33 cellular contexts compared by ENCODE assay signal in the genomic region with DNA sequence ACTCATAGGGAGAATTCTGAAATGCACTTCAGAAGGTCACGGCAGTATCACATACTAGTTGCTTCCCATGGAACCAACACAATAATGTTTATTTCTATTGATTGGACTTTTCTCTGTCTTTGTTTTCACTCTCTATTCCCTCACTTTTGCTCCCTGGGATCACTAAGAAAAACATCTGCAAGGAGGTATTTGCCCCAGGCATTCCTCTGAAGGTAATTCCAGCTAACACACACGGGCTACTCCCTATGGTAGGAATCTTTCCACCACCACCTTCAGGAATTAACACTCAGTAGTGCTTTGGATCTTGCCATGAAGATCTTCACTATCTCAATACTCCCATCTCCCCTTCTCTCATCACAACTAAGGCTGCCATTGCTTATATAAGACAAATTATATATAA.
DNase-seq lines count a peak whose midpoint lies in the region; ATAC-seq and TF ChIP-seq lines count a peak whose summit lies in the region.
"Had no signal": no experiment of that assay in that cellular context is flagged by ENCODE, and none has a peak within 500 bp of the region (broad histone marks: within the 10 kb centered on the region; RNA-seq: fewer than 3 reads in every experiment).

No MANE protein-coding gene starts in this region.

- H4K91ac ChIP-seq in trophoblast cell (ENCODE audit: low read depth, low read length), result no peak overlapping the region

- H3K4me1 ChIP-seq in mesendoderm (ENCODE audit: control insufficient read depth, low read depth, low read length) (no peaks in the 10 kb centered on the region), trophoblast cell (ENCODE audit: control insufficient read depth in 1 of 2, insufficient read depth in 2 of 2, low read length in 2 of 2) (no peaks in the 10 kb centered on the region), uterus (no peaks in the 10 kb centered on the region)
- H3K4me1 ChIP-seq: A549; BE2C; BLaER1; BLaER1 treated with 17β-estradiol and CSF1 and Interleukin-3, amounts not matched to agents 10 nM and 100 nM; Caco-2 had no signal

- H4K12ac ChIP-seq in trophoblast cell (ENCODE audit: low read depth, low read length), result no peak overlapping the region

- TF ChIP-seq POLR2A in uterus (IDR thresholded peaks at IDR 0.05), result no peak

- H4K5ac ChIP-seq in mesendoderm (ENCODE audit: low read length), result no peak overlapping the region

- no peak overlapping the region for H3K4me3 Mint-ChIP-seq in activated T-helper 17 cell treated with anti-CD3 and anti-CD28 coated beads, Interleukin-2, amount 50 U/mL, for 72 hours
- H3K4me3 Mint-ChIP-seq: B cell; CD14-positive monocyte; CD4-positive, alpha-beta memory T cell; CD4-positive, alpha-beta T cell; CD4-positive, CD25-positive, alpha-beta regulatory T cell; CD8-positive, alpha-beta memory T cell; CD8-positive, alpha-beta T cell had no signal

- H2BK15ac ChIP-seq in mesendoderm (replicated peaks; ENCODE audit: low read depth), result no peak overlapping the region

- H3K4ac ChIP-seq in mesendoderm (ENCODE audit: low read depth, low read length), result no peak overlapping the region
- H3K4ac ChIP-seq in trophoblast cell (ENCODE audit: low read depth, low read length), result no peak overlapping the region

- H3K23ac ChIP-seq in mesendoderm (ENCODE audit: low read length) (no peak overlapping the region), trophoblast cell (ENCODE audit: low read length) (no peak overlapping the region)

- no peak overlapping the region for H2BK12ac ChIP-seq in trophoblast cell (ENCODE audit: low read length)

- no peak overlapping the region for H3K27ac ChIP-seq in mesendoderm (ENCODE audit: low read depth, low read length)
- no peak overlapping the region for H3K27ac ChIP-seq in trophoblast cell (ENCODE audit: low read depth, low read length)
- no peak overlapping the region for H3K27ac ChIP-seq in uterus
- H3K27ac ChIP-seq: 22Rv1; A549; BLaER1; BLaER1 treated with 17β-estradiol and CSF1 and Interleukin-3, amounts not matched to agents 10 nM and 100 nM; C4-2B had no signal

- no peak overlapping the region for H3K56ac ChIP-seq in mesendoderm (ENCODE audit: low read length)

- no peaks in the 10 kb centered on the region for H3K27me3 Mint-ChIP-seq in activated T-helper 17 cell treated with anti-CD3 and anti-CD28 coated beads, Interleukin-2, amount 50 U/mL, for 72 hours
- H3K27me3 Mint-ChIP-seq: B cell; CD4-positive, alpha-beta memory T cell; CD4-positive, alpha-beta T cell; CD4-positive, CD25-positive, alpha-beta regulatory T cell; CD8-positive, alpha-beta memory T cell had no signal

- no peaks in the 10 kb centered on the region for H3K4me1 Mint-ChIP-seq in activated T-helper 17 cell treated with anti-CD3 and anti-CD28 coated beads, Interleukin-2, amount 50 U/mL, for 72 hours
- H3K4me1 Mint-ChIP-seq: B cell; CD14-positive monocyte; CD4-positive, alpha-beta memory T cell; CD4-positive, CD25-positive, alpha-beta regulatory T cell; CD8-positive, alpha-beta memory T cell had no signal

- H3K9me3 Mint-ChIP-seq in activated T-helper 17 cell treated with anti-CD3 and anti-CD28 coated beads, Interleukin-2, amount 50 U/mL, for 72 hours, result peaks cover 15% of the 10 kb centered on the region
- H3K9me3 Mint-ChIP-seq: CD8-positive, alpha-beta T cell had no signal

- no peaks in the 10 kb centered on the region for H3K9me3 ChIP-seq in trophoblast cell (ENCODE audit: insufficient read depth, low read depth, low read length)
- H3K9me3 ChIP-seq in uterus, result no peaks in the 10 kb centered on the region
- H3K9me3 ChIP-seq: A549; BE2C; BLaER1; BLaER1 treated with 17β-estradiol and CSF1 and Interleukin-3, amounts not matched to agents 10 nM and 100 nM; Caco-2 had no signal

- H3K18ac ChIP-seq in mesendoderm (ENCODE audit: low read length) (no peak overlapping the region), trophoblast cell (ENCODE audit: low read length) (no peak overlapping the region)

- no peak overlapping the region for H3K14ac ChIP-seq in trophoblast cell (ENCODE audit: low read length)

- H3K9ac ChIP-seq in mesendoderm (ENCODE audit: low read length) (no peak overlapping the region), trophoblast cell (ENCODE audit: low read length) (no peak overlapping the region)
- H3K9ac ChIP-seq: BLaER1; BLaER1 treated with 17β-estradiol and CSF1 and Interleukin-3, amounts not matched to agents 10 nM and 100 nM had no signal

- H3K36me3 Mint-ChIP-seq in activated T-helper 17 cell treated with anti-CD3 and anti-CD28 coated beads, Interleukin-2, amount 50 U/mL, for 72 hours (ENCODE audit: low read depth), result no peaks in the 10 kb centered on the region
- H3K36me3 Mint-ChIP-seq: CD14-positive monocyte; CD4-positive, alpha-beta memory T cell; CD4-positive, CD25-positive, alpha-beta regulatory T cell; CD8-positive, alpha-beta memory T cell; CD8-positive, alpha-beta T cell had no signal

- no peak overlapping the region for H2AK5ac ChIP-seq in mesendoderm (ENCODE audit: low read length)
- H2AK5ac ChIP-seq in trophoblast cell (ENCODE audit: low read length), result no peak overlapping the region

- WGBS in mesendoderm (ENCODE audit: extremely low coverage, insufficient coverage, low lambda C conversion rate), result no CpG with 5 or more reads among the region's 2 CpGs
- no CpG with 5 or more reads among the region's 2 CpGs for WGBS in trophoblast cell (ENCODE audit: extremely low coverage, insufficient coverage, insufficient read length)

- H4K8ac ChIP-seq in mesendoderm (ENCODE audit: low read depth, low read length) (no peak overlapping the region), trophoblast cell (ENCODE audit: low read depth, low read length) (no peak overlapping the region)

- no peak for ATAC-seq in activated T-helper 17 cell treated with anti-CD3 and anti-CD28 coated beads, Interleukin-2, amount 50 U/mL, for 72 hours (replicated peaks)
- ATAC-seq: A549; CD8-positive, alpha-beta T cell had no signal

- H3K4me2 ChIP-seq in mesendoderm (ENCODE audit: low read length), result no peak overlapping the region
- H3K4me2 ChIP-seq in trophoblast cell (ENCODE audit: low read length), result no peak overlapping the region
- H3K4me2 ChIP-seq: A549; BLaER1; BLaER1 treated with 17β-estradiol and CSF1 and Interleukin-3, amounts not matched to agents 10 nM and 100 nM had no signal

- no peaks in the 10 kb centered on the region for H3K79me2 ChIP-seq in mesendoderm (ENCODE audit: control insufficient read depth, insufficient read depth, low read length)
- no peaks in the 10 kb centered on the region for H3K79me2 ChIP-seq in trophoblast cell (ENCODE audit: control insufficient read depth, insufficient read depth, low read length, poor library complexity)

- no peak for TF ChIP-seq CTCF in uterus (IDR thresholded peaks at IDR 0.05)

- peak; percentile 23 for DNase-seq in ELF-1 (ENCODE audit: low read depth, low spot score)
- DNase-seq in mesendoderm, result peak; percentile 11
- peak; percentile 54 to 67 for DNase-seq in trophoblast cell
- DNase-seq in uterus, result no peak
- DNase-seq in NCI-H2029 treated with DMSO at 0.1 percent for 48 hours (lab: John Stamatoyannopoulos, UW), result no peak
- DNase-seq: 8988T; ACHN; AML-193; BE2C; C1 segment of cervical spinal cord; Caco-2; Calu3; CD4-positive, alpha-beta memory T cell; CD4-positive, alpha-beta T cell; CD4-positive, CD25-positive, alpha-beta regulatory T cell; CD8-positive, alpha-beta memory T cell; CD8-positive, alpha-beta T cell; COR-L47; DMS 273 treated with DMSO at 0.1 percent for 48 hours; DMS153; DMS53; DMS79; DMS79 treated with DMSO at 0.1 percent for 48 hours; DND-41; EL had no signal

- H3K27me3 ChIP-seq in mesendoderm (ENCODE audit: insufficient read depth, low read length, poor library complexity) (no peaks in the 10 kb centered on the region), trophoblast cell (ENCODE audit: insufficient read depth, low read length) (no peaks in the 10 kb centered on the region), uterus (no peaks in the 10 kb centered on the region)
- H3K27me3 ChIP-seq: BE2C; BLaER1; BLaER1 treated with 17β-estradiol and CSF1 and Interleukin-3, amounts not matched to agents 10 nM and 100 nM had no signal

- no peak overlapping the region for H3K27ac Mint-ChIP-seq in activated T-helper 17 cell treated with anti-CD3 and anti-CD28 coated beads, Interleukin-2, amount 50 U/mL, for 72 hours
- H3K27ac Mint-ChIP-seq: B cell; CD14-positive monocyte; CD4-positive, alpha-beta memory T cell; CD4-positive, alpha-beta T cell; CD4-positive, CD25-positive, alpha-beta regulatory T cell; CD8-positive, alpha-beta memory T cell; CD8-positive, alpha-beta T cell had no signal

- no peak overlapping the region for H2BK5ac ChIP-seq in mesendoderm (ENCODE audit: low read length)
- no peak overlapping the region for H2BK5ac ChIP-seq in trophoblast cell (ENCODE audit: low read depth, low read length, poor library complexity)

- H2AFZ ChIP-seq in trophoblast cell (ENCODE audit: insufficient read depth, low read length, poor library complexity), result no peak overlapping the region

- H2BK120ac ChIP-seq in mesendoderm (ENCODE audit: low read depth, low read length), result no peak overlapping the region
- H2BK120ac ChIP-seq in trophoblast cell (ENCODE audit: insufficient read depth, low read length, poor library complexity), result no peak overlapping the region

- intact Hi-C loops in uterus (cut with DNase I; ENCODE audit: low total_unique reads), result no loop called here

- H3K36me3 ChIP-seq in mesendoderm (ENCODE audit: control insufficient read depth, insufficient read depth, low read length) (no peaks in the 10 kb centered on the region), trophoblast cell (ENCODE audit: control insufficient read depth in 1 of 2, insufficient read depth in 2 of 2, low read length in 2 of 2) (no peaks in the 10 kb centered on the region), uterus (no peaks in the 10 kb centered on the region)
- H3K36me3 ChIP-seq: BE2C; BLaER1; BLaER1 treated with 17β-estradiol and CSF1 and Interleukin-3, amounts not matched to agents 10 nM and 100 nM had no signal

- H3K4me3 ChIP-seq in mesendoderm (ENCODE audit: low read length) (no peak overlapping the region), trophoblast cell (ENCODE audit: low read depth, low read length) (no peak overlapping the region), uterus (no peak overlapping the region)
- H3K4me3 ChIP-seq: A549; BLaER1; BLaER1 treated with 17β-estradiol and CSF1 and Interleukin-3, amounts not matched to agents 10 nM and 100 nM had no signal

- H3K79me1 ChIP-seq in mesendoderm (ENCODE audit: low read length) (no peaks in the 10 kb centered on the region), trophoblast cell (ENCODE audit: low read length) (no peaks in the 10 kb centered on the region)

Comparison
In these comparisons a context has a peak if more than half of its experiments do, and no peak if none do; other contexts are left out.
1. DNase-seq: peak in ELF-1 (single experiment), mesendoderm (single experiment) and trophoblast cell (2 of 2); none in uterus (0 of 2) and NCI-H2029 treated with DMSO at 0.1 percent for 48 hours (single experiment).